In the genomic region with DNA sequence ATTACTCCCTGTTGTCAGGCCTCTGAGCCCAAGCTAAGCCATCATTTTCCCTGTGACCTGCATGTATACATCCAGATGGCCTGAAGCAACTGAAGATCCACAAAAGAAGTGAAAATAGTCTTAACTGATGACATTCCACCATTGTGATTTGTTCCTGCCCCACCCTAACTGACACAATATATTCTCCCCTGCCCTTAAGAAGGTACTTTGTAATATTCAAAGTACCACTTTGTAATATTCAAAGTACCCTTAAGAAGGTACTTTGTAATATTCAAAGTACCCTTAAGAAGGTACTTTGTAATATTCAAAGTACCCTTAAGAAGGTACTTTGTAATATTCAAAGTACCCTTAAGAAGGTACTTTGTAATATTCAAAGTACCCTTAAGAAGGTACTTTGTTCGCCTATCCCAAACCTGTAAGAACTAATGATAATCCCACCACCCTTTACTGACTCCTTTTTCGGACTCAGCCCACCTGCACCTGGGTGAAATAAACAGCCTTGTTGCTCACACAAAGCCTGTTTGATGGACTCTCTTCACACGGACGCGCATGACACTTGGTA, we compare ENCODE assay signal across 2 cellular contexts. TPM values are rescaled to one million over a fixed set of nuclear protein-coding genes. Genes with fewer than 3 reads are reported as not detected.
"Had no signal": no experiment of that assay in that cellular context is flagged by ENCODE, and none has a peak within 500 bp of the region (broad histone marks: within the 10 kb centered on the region; RNA-seq: fewer than 3 reads in every experiment).

No MANE protein-coding gene starts in this region.

RNA-seq across cellular contexts. Expression of gene PTGDR2, which starts 31.9 kb away (rescaled TPM):
- total RNA-seq: G401 had no signal

RNA-seq across cellular contexts. Expression of gene MS4A10, which starts 38.7 kb away (rescaled TPM):
- total RNA-seq: G401, GM12878 had no signal
- polyA plus RNA-seq: GM12878 had no signal

RNA-seq across cellular contexts. Expression of gene ZP1, which starts 43.5 kb away (rescaled TPM):
- total RNA-seq: G401, GM12878 had no signal
- polyA plus RNA-seq: GM12878 had no signal
